ENCODE assay signal across 29 cellular contexts in the genomic region with DNA sequence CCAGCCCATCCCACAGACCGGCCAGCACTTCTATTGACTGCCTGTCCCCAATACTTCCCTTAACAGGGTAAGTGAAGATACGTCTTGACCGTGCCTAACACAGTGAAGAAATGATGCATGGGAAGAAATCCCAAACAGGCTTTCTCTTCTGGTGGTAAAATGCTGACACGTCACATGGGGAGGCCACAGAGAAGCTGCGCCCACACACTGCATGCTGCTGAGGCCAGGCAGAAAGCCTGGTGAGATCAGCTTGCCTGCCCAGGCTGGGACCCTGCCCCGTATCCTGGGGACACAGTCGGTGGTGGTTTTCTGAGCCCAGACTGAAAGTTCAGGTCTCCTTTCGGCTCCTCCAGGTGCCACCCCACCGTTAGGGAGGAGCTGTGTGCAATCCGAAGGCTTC.
"Had no signal": no experiment of that assay in that cellular context is flagged by ENCODE, and none has a peak within 500 bp of the region (broad histone marks: within the 10 kb centered on the region; RNA-seq: fewer than 3 reads in every experiment).

No MANE protein-coding gene starts in this region.

- H3K9me3 ChIP-seq: colonic mucosa, esophagus muscularis mucosa, esophagus squamous epithelium, gastrocnemius medialis, gastroesophageal sphincter, heart left ventricle, heart right ventricle had no signal

- H3K4me3 Mint-ChIP-seq: dendritic cell treated with granulocyte-macrophage colony-stimulating factor and Interleukin-4, amounts not matched to agents 40 ng/mL and 50 ng/mL, for 4 days; effector memory CD8-positive, alpha-beta T cell; endodermal cell had no signal

- DNase-seq: colonic mucosa; cortex of kidney; dermis blood vessel endothelial cell; dorsolateral prefrontal cortex; effector CD4-positive, alpha-beta T cell; effector CD8-positive, alpha-beta T cell; effector memory CD4-positive, alpha-beta T cell; effector memory CD8-positive, alpha-beta T cell; endodermal cell; erythroblast; esophagus squamous epithelium; foreskin fibroblast; foreskin keratinocyte; foreskin melanocyte; gastrocnemius medialis; glutamatergic neuron; head of caudate nucleus; heart left ventricle; heart right ventricle had no signal

- H3K4me1 ChIP-seq: colonic mucosa, esophagus squamous epithelium, foreskin keratinocyte, gastroesophageal sphincter had no signal

- H3K4me3 ChIP-seq: colonic mucosa, coronary artery, dorsolateral prefrontal cortex, esophagus muscularis mucosa, esophagus squamous epithelium, gastrocnemius medialis, gastroesophageal sphincter, heart left ventricle, heart right ventricle had no signal

- H3K9me3 Mint-ChIP-seq: dendritic cell treated with granulocyte-macrophage colony-stimulating factor and Interleukin-4, amounts not matched to agents 40 ng/mL and 50 ng/mL, for 4 days; endodermal cell had no signal

- H3K27ac ChIP-seq: colonic mucosa, coronary artery, dorsolateral prefrontal cortex, epithelial cell of prostate, esophagus muscularis mucosa, esophagus squamous epithelium, foreskin keratinocyte, gastrocnemius medialis, gastroesophageal sphincter, heart left ventricle, heart right ventricle had no signal

- H3K27me3 ChIP-seq: colonic mucosa, esophagus muscularis mucosa, esophagus squamous epithelium, foreskin keratinocyte, gastrocnemius medialis, gastroesophageal sphincter, heart left ventricle, heart right ventricle had no signal

- H3K4me1 Mint-ChIP-seq: endodermal cell had no signal

- ATAC-seq: effector memory CD8-positive, alpha-beta T cell; esophagus mucosa; foreskin keratinocyte; gastrocnemius medialis; gastroesophageal sphincter; heart left ventricle; heart right ventricle had no signal

- H3K27me3 Mint-ChIP-seq: dendritic cell treated with granulocyte-macrophage colony-stimulating factor and Interleukin-4, amounts not matched to agents 40 ng/mL and 50 ng/mL, for 4 days had no signal

- FAIRE-seq: colon, endometrium, endothelial cell of umbilical vein, frontal cortex had no signal

- H3K27ac Mint-ChIP-seq: dendritic cell treated with granulocyte-macrophage colony-stimulating factor and Interleukin-4, amounts not matched to agents 40 ng/mL and 50 ng/mL, for 4 days; effector memory CD8-positive, alpha-beta T cell; endodermal cell had no signal

- H3K36me3 ChIP-seq: colonic mucosa, esophagus muscularis mucosa, esophagus squamous epithelium, gastrocnemius medialis, gastroesophageal sphincter, heart left ventricle, heart right ventricle had no signal
